ENCODE assay signal across 8 cellular contexts in the genomic region with DNA sequence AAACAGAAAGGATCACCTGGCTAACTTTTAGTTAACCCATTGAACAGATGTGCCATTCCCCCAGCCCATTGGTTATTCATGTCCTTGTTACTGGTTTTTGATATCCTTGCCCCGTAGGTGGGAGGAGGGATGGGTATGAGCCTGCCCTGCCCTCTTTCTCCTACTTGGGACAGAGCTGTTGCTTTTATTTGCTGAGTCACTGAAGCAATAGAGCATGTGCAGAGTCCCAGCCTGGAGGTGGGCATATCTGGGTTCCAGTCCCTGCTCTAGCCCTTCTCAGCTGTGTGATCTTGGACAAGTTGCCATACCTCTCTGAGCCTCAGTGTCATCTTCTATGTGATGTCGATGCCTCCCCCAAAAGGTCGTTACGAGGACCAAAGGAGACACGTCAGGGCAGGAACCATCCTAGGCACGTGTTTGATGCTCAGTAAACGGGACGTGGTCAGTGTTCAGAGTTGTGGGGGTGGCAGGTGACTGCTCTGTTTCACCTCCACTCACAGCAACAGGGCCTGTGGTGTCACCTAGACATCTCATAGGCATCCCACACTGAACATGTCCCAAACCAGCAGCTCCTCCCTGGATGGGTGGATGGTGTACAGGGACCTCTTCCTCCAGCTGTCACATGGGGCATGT.
DNase-seq lines count a peak whose midpoint lies in the region; ATAC-seq and TF ChIP-seq lines count a peak whose summit lies in the region.

No MANE protein-coding gene starts in this region.

- H3K4me3 ChIP-seq in GM23338 (no peak overlapping the region), BE2C (ENCODE audit: low read depth, low read length) (no peak overlapping the region)

- H3K9me3 Mint-ChIP-seq in GM23338 (peaks cover 11% of the 10 kb centered on the region; the same call in 2 of the 3 replicates), T-cell (no peaks in the 10 kb centered on the region)
- H3K9me3 Mint-ChIP-seq in stimulated activated effector memory CD8-positive, alpha-beta T cell treated with anti-CD3 and anti-CD28 coated beads, Interleukin-12 subunit alpha, Interleukin-12 subunit beta, amount 100 ng/mL, for 72 hours: no peaks in the 10 kb centered on the region

- H3K27me3 Mint-ChIP-seq in GM23338 (ENCODE audit: insufficient read depth, low read depth, poor library complexity) (peaks cover 5% of the 10 kb centered on the region), T-cell (no peaks in the 10 kb centered on the region)

- H3K27ac Mint-ChIP-seq in GM23338 (0 out of 2 replicates have a peak overlapping the region, but pooled peaks have one; percentile 26), T-cell (peak overlapping the region; percentile 77 to 79)
- peak overlapping the region; percentile 87 for H3K27ac Mint-ChIP-seq in stimulated activated effector memory CD8-positive, alpha-beta T cell treated with anti-CD3 and anti-CD28 coated beads, Interleukin-12 subunit alpha, Interleukin-12 subunit beta, amount 100 ng/mL, for 72 hours

- CTCF ChIA-PET in T-cell (lab: Charles Lee): interaction anchor here (0.5 to 4.6 kb wide), 7 partner anchors 9 to 164 kb away, joined by 3 to 26 read pairs (median 3); no protein-coding TSS in a partner anchor

- POLR2A ChIA-PET in T-cell (lab: Charles Lee): interaction anchor here (0.6 to 1.1 kb wide), 2 partner anchors 133 to 1495 kb away, joined by 3 to 4 read pairs; no protein-coding TSS in a partner anchor

- no peak overlapping the region for H3K4me3 Mint-ChIP-seq in GM23338
- peak overlapping the region; percentile 32 to 68 (median 55) for H3K4me3 Mint-ChIP-seq in T-cell
- peak overlapping the region; percentile 63 for H3K4me3 Mint-ChIP-seq in stimulated activated effector memory CD8-positive, alpha-beta T cell treated with anti-CD3 and anti-CD28 coated beads, Interleukin-12 subunit alpha, Interleukin-12 subunit beta, amount 100 ng/mL, for 72 hours

- no peaks in the 10 kb centered on the region for H3K9me2 ChIP-seq in GM23338 (ENCODE audit: insufficient read depth)

- H3K27me3 ChIP-seq in GM23338 (ENCODE audit: insufficient read depth) (no peaks in the 10 kb centered on the region), BE2C (no peaks in the 10 kb centered on the region)

- H3K4me1 ChIP-seq in GM23338 (ENCODE audit: insufficient read depth) (no peaks in the 10 kb centered on the region), BE2C (no peaks in the 10 kb centered on the region)

- H3K36me3 ChIP-seq in GM23338 (ENCODE audit: insufficient read depth) (no peaks in the 10 kb centered on the region), BE2C (no peaks in the 10 kb centered on the region)

- no peak for TF ChIP-seq CTCF in GM23338 (conservative IDR thresholded peaks at IDR 0.05; ENCODE audit: low read depth in 2 of 2)
- no peak for TF ChIP-seq CTCF in BE2C (IDR thresholded peaks at IDR 0.05; ENCODE audit: low read depth, low read length)

- no peaks in the 10 kb centered on the region for H3K79me2 ChIP-seq in GM23338 (replicated peaks; ENCODE audit: insufficient read depth)

- no peak for DNase-seq in GM23338 (ENCODE audit: low spot score)
- DNase-seq in T-cell: no peak
- DNase-seq in fibroblast of gingiva (ENCODE audit: low read depth): peak; percentile 54
- peak in 1 of 2 donors; percentile 61 for DNase-seq in stimulated activated effector memory CD8-positive, alpha-beta T cell treated with anti-CD3 and anti-CD28 coated beads, Interleukin-12 subunit alpha, Interleukin-12 subunit beta, amount 100 ng/mL, for 72 hours (ENCODE audit: low spot score in 2 of 2)
- DNase-seq in NCI-H146 treated with DMSO at 0.1 percent for 48 hours (lab: John Stamatoyannopoulos, UW; ENCODE audit: unreplicated experiment): no peak
- no peak for DNase-seq in BE2C

- no peaks in the 10 kb centered on the region for H4K20me1 ChIP-seq in GM23338 (replicated peaks; ENCODE audit: insufficient read depth)

- no peak overlapping the region for H3K27ac ChIP-seq in GM23338 (ENCODE audit: low read depth)

- H3F3A ChIP-seq in GM23338 (replicated peaks; ENCODE audit: low read depth): no peaks in the 10 kb centered on the region

- no peak overlapping the region for H3K4me2 ChIP-seq in GM23338

- H3K9me3 ChIP-seq in BE2C: no peaks in the 10 kb centered on the region

- no peak overlapping the region; the same call in 1 of the 2 replicates for H2AFZ ChIP-seq in GM23338

- H3K36me3 Mint-ChIP-seq in GM23338 (ENCODE audit: low read depth) (no peaks in the 10 kb centered on the region), T-cell (peaks cover 6% of the 10 kb centered on the region)
- peaks cover 25% of the 10 kb centered on the region for H3K36me3 Mint-ChIP-seq in stimulated activated effector memory CD8-positive, alpha-beta T cell treated with anti-CD3 and anti-CD28 coated beads, Interleukin-12 subunit alpha, Interleukin-12 subunit beta, amount 100 ng/mL, for 72 hours

- ATAC-seq in GM23338 (no peak), T-cell (replicated peaks in 1 of 4) (peak; percentile 11 to 24 (median 16)), HG03280 (IDR thresholded peaks at IDR 0.05; ENCODE audit: unreplicated experiment) (no peak), HG02678 (IDR thresholded peaks at IDR 0.05; ENCODE audit: unreplicated experiment) (no peak)
- ATAC-seq in stimulated activated effector memory CD8-positive, alpha-beta T cell treated with anti-CD3 and anti-CD28 coated beads, Interleukin-12 subunit alpha, Interleukin-12 subunit beta, amount 100 ng/mL, for 72 hours: peak; percentile 79

- H3K4me1 Mint-ChIP-seq in GM23338 (peaks cover 8% of the 10 kb centered on the region; the same call in 2 of the 3 replicates), T-cell (peaks cover 71 to 87% (median 85%) of the 10 kb centered on the region in 3 donors)
- H3K4me1 Mint-ChIP-seq in stimulated activated effector memory CD8-positive, alpha-beta T cell treated with anti-CD3 and anti-CD28 coated beads, Interleukin-12 subunit alpha, Interleukin-12 subunit beta, amount 100 ng/mL, for 72 hours: peaks cover 79% of the 10 kb centered on the region

TF ChIP-seq in GM23338, 12 proteins besides CTCF, POLR2A, EP300 and RAD21 (continues in another document):
- no peak for TF ChIP-seq POLR2AphosphoS5 (IDR thresholded peaks at IDR 0.05; ENCODE audit: low read depth)
- TF ChIP-seq ZNF114 (CRISPR knock-in tag; IDR thresholded peaks at IDR 0.05): no peak
- TF ChIP-seq REST (IDR thresholded peaks at IDR 0.05; ENCODE audit: unreplicated experiment): no peak
- TF ChIP-seq JUNB (IDR thresholded peaks at IDR 0.05; ENCODE audit: unreplicated experiment): no peak
- TF ChIP-seq, protein P1, sequence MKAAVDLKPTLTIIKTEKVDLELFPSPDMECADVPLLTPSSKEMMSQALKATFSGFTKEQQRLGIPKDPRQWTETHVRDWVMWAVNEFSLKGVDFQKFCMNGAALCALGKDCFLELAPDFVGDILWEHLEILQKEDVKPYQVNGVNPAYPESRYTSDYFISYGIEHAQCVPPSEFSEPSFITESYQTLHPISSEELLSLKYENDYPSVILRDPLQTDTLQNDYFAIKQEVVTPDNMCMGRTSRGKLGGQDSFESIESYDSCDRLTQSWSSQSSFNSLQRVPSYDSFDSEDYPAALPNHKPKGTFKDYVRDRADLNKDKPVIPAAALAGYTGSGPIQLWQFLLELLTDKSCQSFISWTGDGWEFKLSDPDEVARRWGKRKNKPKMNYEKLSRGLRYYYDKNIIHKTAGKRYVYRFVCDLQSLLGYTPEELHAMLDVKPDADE (IDR thresholded peaks at IDR 0.05): no peak
- TF ChIP-seq CREB1 (CRISPR knock-in tag; IDR thresholded peaks at IDR 0.05; ENCODE audit: low read depth): no peak
- TF ChIP-seq EZH2phosphoT487 (IDR thresholded peaks at IDR 0.05; ENCODE audit: unreplicated experiment): no peak
- no peak for TF ChIP-seq NANOG (IDR thresholded peaks at IDR 0.05; ENCODE audit: borderline replicate concordance)
- no peak for TF ChIP-seq EZH2 (IDR thresholded peaks at IDR 0.05; ENCODE audit: low read depth, unreplicated experiment)
- no peak for TF ChIP-seq ZNF331 (CRISPR knock-in tag; IDR thresholded peaks at IDR 0.05; ENCODE audit: low read depth)
- no peak for TF ChIP-seq STAT1 (IDR thresholded peaks at IDR 0.05; ENCODE audit: unreplicated experiment)

Comparison
In these comparisons a context has a peak if more than half of its experiments do, and no peak if none do; other contexts are left out.
1. ATAC-seq: peak in T-cell (4 of 4) and stimulated activated effector memory CD8-positive, alpha-beta T cell treated with anti-CD3 and anti-CD28 coated beads, Interleukin-12 subunit alpha, Interleukin-12 subunit beta, amount 100 ng/mL, for 72 hours (single experiment); none in GM23338 (single experiment), HG03280 (single experiment) and HG02678 (single experiment).
2. H3K27ac Mint-ChIP-seq: peak in every context shown above with its lines; median percentile 87 in stimulated activated effector memory CD8-positive, alpha-beta T cell treated with anti-CD3 and anti-CD28 coated beads, Interleukin-12 subunit alpha, Interleukin-12 subunit beta, amount 100 ng/mL, for 72 hours; 78 in T-cell; 26 in GM23338.